ENCODE assay signal across 28 cellular contexts in the genomic region with DNA sequence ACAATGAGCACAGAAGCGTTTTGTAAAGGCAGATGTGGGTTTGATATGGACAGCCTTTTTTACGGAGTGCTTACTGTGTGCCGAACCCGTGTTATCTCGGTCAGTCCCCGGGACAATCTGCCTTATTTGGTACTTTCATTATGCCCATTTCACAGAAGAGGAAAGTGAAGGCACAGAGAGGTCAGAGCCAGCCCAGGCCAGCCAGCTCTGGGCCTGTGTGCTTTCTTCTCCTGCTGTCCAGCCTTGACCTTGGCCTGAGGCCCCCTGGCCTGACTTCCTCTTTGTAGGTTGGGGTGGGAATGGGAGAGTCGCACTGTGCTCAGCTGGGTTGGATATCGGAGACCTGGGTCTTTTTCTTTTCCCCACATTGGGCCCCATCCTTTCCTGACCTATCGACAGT. TPM values are rescaled to one million over a fixed set of nuclear protein-coding genes. Genes with fewer than 3 reads are reported as not detected.
"Had no signal": no experiment of that assay in that cellular context is flagged by ENCODE, and none has a peak within 500 bp of the region (broad histone marks: within the 10 kb centered on the region; RNA-seq: fewer than 3 reads in every experiment).

No MANE protein-coding gene starts in this region.

- ATAC-seq: activated T-cell treated with anti-CD3 and anti-CD28 coated beads, Interleukin-2, amount 50 U/mL, for 72 hours; stimulated activated naive CD8-positive, alpha-beta T cell treated with anti-CD3 and anti-CD28 coated beads, Interleukin-15, amount 100 ng/mL, for 72 hours had no signal

- H3K4me1 ChIP-seq: adrenal gland, breast epithelium had no signal

- H3K27ac ChIP-seq: breast epithelium, suprapubic skin had no signal

- H3K9me3 ChIP-seq: adrenal gland, breast epithelium, left lung, suprapubic skin, transverse colon had no signal

- H3K36me3 ChIP-seq: adrenal gland, breast epithelium, left lung, suprapubic skin, transverse colon had no signal

- H3K4me3 ChIP-seq: adrenal gland, breast epithelium, left lung, suprapubic skin, transverse colon had no signal

- H3K4me3 Mint-ChIP-seq: activated naive CD4-positive, alpha-beta T cell treated with anti-CD3 and anti-CD28 coated beads, Interleukin-2, amount 50 U/mL, for 24 hours; activated T-cell treated with anti-CD3 and anti-CD28 coated beads, Interleukin-2, amount 50 U/mL, for 72 hours; nephron progenitor cell; stimulated activated naive CD8-positive, alpha-beta T cell treated with anti-CD3 and anti-CD28 coated beads, Interleukin-15, amount 100 ng/mL, for 72 hours had no signal

- DNase-seq: activated CD4-positive, alpha-beta T cell treated with anti-CD3 and anti-CD28 coated beads, Interleukin-2, amount 50 U/mL, for 1 hour; activated CD4-positive, CD25-positive, alpha-beta regulatory T cell treated with anti-CD3 and anti-CD28 coated beads, Interleukin-2, amount 50 U/mL, for 72 hours; activated CD8-positive, alpha-beta memory T cell treated with anti-CD3 and anti-CD28 coated beads for 24 hours; activated CD8-positive, alpha-beta memory T cell treated with anti-CD3 and anti-CD28 coated beads, Interleukin-2, amount 50 U/mL, for 48 hours; activated gamma-delta T cell; activated T-cell treated with anti-CD3 and anti-CD28 coated beads, Interleukin-2, amount 50 U/mL, for 72 hours; cerebellar nuclear complex; cortex of kidney; effector CD4-positive, alpha-beta T cell; mammary epithelial cell; nephron progenitor cell; retina; stimulated activated naive CD8-positive, alpha-beta T cell treated with anti-CD3 and anti-CD28 coated beads, Interleukin-15, amount 100 ng/mL, for 72 hours; T1000 had no signal

- H3K27ac Mint-ChIP-seq: activated T-cell treated with anti-CD3 and anti-CD28 coated beads, Interleukin-2, amount 50 U/mL, for 72 hours had no signal

- H3K27me3 Mint-ChIP-seq: activated naive CD4-positive, alpha-beta T cell treated with anti-CD3 and anti-CD28 coated beads, Interleukin-2, amount 50 U/mL, for 24 hours; stimulated activated naive CD8-positive, alpha-beta T cell treated with anti-CD3 and anti-CD28 coated beads, Interleukin-15, amount 100 ng/mL, for 72 hours had no signal

- H3K9me3 Mint-ChIP-seq: activated naive CD4-positive, alpha-beta T cell treated with anti-CD3 and anti-CD28 coated beads, Interleukin-2, amount 50 U/mL, for 24 hours; activated T-cell treated with anti-CD3 and anti-CD28 coated beads, Interleukin-2, amount 50 U/mL, for 72 hours; nephron progenitor cell; stimulated activated naive CD8-positive, alpha-beta T cell treated with anti-CD3 and anti-CD28 coated beads, Interleukin-15, amount 100 ng/mL, for 72 hours had no signal

- H3K36me3 Mint-ChIP-seq: activated naive CD4-positive, alpha-beta T cell treated with anti-CD3 and anti-CD28 coated beads, Interleukin-2, amount 50 U/mL, for 24 hours had no signal

- H3K4me1 Mint-ChIP-seq: activated naive CD4-positive, alpha-beta T cell treated with anti-CD3 and anti-CD28 coated beads, Interleukin-2, amount 50 U/mL, for 24 hours had no signal

RNA-seq across cellular contexts. Expression of a gene that starts 0.7 kb away (rescaled TPM):
- total RNA-seq: activated T-cell treated with anti-CD3 and anti-CD28 coated beads, Interleukin-2, amount 50 U/mL, for 72 hours; astrocyte; mammary epithelial cell; myocyte; suprapubic skin; T-helper 1 cell treated with Interleukin-12 subunit alpha and Interleukin-12 subunit beta and Interleukin-4 antibody, amounts not matched to agents 30 ng/mL and 1 ng/mL, for 36 hours had no signal
- polyA plus RNA-seq: mammary epithelial cell had no signal

RNA-seq across cellular contexts. Expression of a gene that starts 3.3 kb away (rescaled TPM):
- total RNA-seq: adrenal gland, breast epithelium, frontal cortex, left lung, mammary epithelial cell, myocyte, omental fat pad, posterior vena cava, skeletal muscle tissue, suprapubic skin, transverse colon had no signal
- polyA plus RNA-seq: adrenal gland, esophagus, mammary epithelial cell had no signal
